In the genomic region with DNA sequence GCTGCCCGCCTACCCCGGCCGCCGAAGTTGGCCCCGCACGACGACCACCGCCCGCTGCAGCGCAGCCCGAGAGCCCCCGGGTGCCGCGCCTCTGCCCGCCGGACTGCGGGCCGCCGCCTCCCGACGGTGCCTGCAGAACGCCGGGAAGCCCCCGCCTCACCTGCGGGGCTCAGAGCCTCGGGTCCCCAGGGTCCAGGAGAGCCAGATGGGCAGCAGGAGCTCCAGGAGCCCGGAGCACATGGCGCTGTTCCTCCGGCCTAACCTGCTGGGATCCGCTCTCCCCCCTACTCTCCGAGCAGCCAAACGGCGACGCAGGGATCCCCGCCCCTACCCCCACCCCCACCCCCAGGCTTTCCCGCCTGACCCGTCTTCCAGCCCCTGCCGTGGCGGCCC, we compare ENCODE assay signal across 1 cellular context.
TF ChIP-seq lines count a peak whose summit lies in the region.

No MANE protein-coding gene starts in this region.

TF ChIP-seq in GM23338, 12 proteins besides CTCF, POLR2A, EP300 and RAD21 (continued from another document):
- TF ChIP-seq, protein P1, sequence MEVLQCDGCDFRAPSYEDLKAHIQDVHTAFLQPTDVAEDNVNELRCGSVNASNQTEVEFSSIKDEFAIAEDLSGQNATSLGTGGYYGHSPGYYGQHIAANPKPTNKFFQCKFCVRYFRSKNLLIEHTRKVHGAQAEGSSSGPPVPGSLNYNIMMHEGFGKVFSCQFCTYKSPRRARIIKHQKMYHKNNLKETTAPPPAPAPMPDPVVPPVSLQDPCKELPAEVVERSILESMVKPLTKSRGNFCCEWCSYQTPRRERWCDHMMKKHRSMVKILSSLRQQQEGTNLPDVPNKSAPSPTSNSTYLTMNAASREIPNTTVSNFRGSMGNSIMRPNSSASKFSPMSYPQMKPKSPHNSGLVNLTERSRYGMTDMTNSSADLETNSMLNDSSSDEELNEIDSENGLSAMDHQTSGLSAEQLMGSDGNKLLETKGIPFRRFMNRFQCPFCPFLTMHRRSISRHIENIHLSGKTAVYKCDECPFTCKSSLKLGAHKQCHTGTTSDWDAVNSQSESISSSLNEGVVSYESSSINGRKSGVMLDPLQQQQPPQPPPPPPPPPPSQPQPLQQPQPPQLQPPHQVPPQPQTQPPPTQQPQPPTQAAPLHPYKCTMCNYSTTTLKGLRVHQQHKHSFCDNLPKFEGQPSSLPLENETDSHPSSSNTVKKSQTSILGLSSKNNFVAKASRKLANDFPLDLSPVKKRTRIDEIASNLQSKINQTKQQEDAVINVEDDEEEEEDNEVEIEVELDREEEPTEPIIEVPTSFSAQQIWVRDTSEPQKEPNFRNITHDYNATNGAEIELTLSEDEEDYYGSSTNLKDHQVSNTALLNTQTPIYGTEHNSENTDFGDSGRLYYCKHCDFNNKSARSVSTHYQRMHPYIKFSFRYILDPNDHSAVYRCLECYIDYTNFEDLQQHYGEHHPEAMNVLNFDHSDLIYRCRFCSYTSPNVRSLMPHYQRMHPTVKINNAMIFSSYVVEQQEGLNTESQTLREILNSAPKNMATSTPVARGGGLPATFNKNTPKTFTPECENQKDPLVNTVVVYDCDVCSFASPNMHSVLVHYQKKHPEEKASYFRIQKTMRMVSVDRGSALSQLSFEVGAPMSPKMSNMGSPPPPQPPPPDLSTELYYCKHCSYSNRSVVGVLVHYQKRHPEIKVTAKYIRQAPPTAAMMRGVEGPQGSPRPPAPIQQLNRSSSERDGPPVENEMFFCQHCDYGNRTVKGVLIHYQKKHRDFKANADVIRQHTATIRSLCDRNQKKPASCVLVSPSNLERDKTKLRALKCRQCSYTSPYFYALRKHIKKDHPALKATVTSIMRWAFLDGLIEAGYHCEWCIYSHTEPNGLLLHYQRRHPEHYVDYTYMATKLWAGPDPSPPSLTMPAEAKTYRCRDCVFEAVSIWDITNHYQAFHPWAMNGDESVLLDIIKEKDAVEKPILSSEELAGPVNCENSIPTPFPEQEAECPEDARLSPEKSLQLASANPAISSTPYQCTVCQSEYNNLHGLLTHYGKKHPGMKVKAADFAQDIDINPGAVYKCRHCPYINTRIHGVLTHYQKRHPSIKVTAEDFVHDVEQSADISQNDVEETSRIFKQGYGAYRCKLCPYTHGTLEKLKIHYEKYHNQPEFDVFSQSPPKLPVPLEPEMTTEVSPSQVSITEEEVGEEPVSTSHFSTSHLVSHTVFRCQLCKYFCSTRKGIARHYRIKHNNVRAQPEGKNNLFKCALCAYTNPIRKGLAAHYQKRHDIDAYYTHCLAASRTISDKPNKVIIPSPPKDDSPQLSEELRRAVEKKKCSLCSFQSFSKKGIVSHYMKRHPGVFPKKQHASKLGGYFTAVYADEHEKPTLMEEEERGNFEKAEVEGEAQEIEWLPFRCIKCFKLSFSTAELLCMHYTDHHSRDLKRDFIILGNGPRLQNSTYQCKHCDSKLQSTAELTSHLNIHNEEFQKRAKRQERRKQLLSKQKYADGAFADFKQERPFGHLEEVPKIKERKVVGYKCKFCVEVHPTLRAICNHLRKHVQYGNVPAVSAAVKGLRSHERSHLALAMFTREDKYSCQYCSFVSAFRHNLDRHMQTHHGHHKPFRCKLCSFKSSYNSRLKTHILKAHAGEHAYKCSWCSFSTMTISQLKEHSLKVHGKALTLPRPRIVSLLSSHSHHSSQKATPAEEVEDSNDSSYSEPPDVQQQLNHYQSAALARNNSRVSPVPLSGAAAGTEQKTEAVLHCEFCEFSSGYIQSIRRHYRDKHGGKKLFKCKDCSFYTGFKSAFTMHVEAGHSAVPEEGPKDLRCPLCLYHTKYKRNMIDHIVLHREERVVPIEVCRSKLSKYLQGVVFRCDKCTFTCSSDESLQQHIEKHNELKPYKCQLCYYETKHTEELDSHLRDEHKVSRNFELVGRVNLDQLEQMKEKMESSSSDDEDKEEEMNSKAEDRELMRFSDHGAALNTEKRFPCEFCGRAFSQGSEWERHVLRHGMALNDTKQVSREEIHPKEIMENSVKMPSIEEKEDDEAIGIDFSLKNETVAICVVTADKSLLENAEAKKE (CRISPR knock-in tag; IDR thresholded peaks at IDR 0.05) = no peak
- no peak for TF ChIP-seq EZH2phosphoT487 (IDR thresholded peaks at IDR 0.05; ENCODE audit: unreplicated experiment)
- TF ChIP-seq CREB1 (CRISPR knock-in tag; IDR thresholded peaks at IDR 0.05; ENCODE audit: low read depth) = no peak
